19 cellular contexts compared by ENCODE assay signal in genomic region chr16:51410125-51410524, GRCh38.
"Had no signal": no experiment of that assay in that cellular context is flagged by ENCODE, and none has a peak within 500 bp of the region (broad histone marks: within the 10 kb centered on the region; RNA-seq: fewer than 3 reads in every experiment).

No MANE protein-coding gene starts in this region.

- H3K36me3 ChIP-seq: left ventricle myocardium inferior, ovary, suprapubic skin, thyroid gland, upper lobe of left lung, uterus had no signal

- H3K4me1 Mint-ChIP-seq: immature natural killer cell, natural killer cell had no signal

- H3K4me2 ChIP-seq: smooth muscle cell had no signal

- H3K4me1 ChIP-seq: left ventricle myocardium inferior, suprapubic skin, thyroid gland, upper lobe of left lung, uterus had no signal

- H3K27ac ChIP-seq: foreskin keratinocyte, left ventricle myocardium inferior, ovary, suprapubic skin, thyroid gland, upper lobe of left lung, uterus had no signal

- H3K4me3 ChIP-seq: left ventricle myocardium inferior, lung, mucosa of descending colon, ovary, smooth muscle cell, suprapubic skin, thyroid gland, upper lobe of left lung, uterus had no signal

- H3K4me3 Mint-ChIP-seq: immature natural killer cell, natural killer cell, neural crest cell had no signal

- H3K36me3 Mint-ChIP-seq: immature natural killer cell, natural killer cell had no signal

- DNase-seq: dermis blood vessel endothelial cell; erythroblast; foreskin keratinocyte; immature natural killer cell; left ventricle myocardium inferior; mucosa of descending colon; natural killer cell; nucleus accumbens; ovary; right cardiac atrium; stimulated activated CD4-positive, alpha-beta T cell treated with anti-CD3 and anti-CD28 coated beads, Interleukin-2, amount 100 ng/mL, for 48 hours; stimulated activated naive CD4-positive, alpha-beta T cell treated with Interleukin-2 at 50 U/mL for 16 hours; thyroid gland; upper lobe of left lung had no signal

- H3K27ac Mint-ChIP-seq: immature natural killer cell, natural killer cell had no signal

- H3K9me3 ChIP-seq: left ventricle myocardium inferior, mucosa of descending colon, ovary, suprapubic skin, thyroid gland, upper lobe of left lung, uterus had no signal

- ATAC-seq: foreskin keratinocyte, mucosa of descending colon, natural killer cell, right cardiac atrium had no signal

- H3K27me3 ChIP-seq: foreskin keratinocyte, ovary, thyroid gland, upper lobe of left lung, uterus had no signal
